In the genomic region with DNA sequence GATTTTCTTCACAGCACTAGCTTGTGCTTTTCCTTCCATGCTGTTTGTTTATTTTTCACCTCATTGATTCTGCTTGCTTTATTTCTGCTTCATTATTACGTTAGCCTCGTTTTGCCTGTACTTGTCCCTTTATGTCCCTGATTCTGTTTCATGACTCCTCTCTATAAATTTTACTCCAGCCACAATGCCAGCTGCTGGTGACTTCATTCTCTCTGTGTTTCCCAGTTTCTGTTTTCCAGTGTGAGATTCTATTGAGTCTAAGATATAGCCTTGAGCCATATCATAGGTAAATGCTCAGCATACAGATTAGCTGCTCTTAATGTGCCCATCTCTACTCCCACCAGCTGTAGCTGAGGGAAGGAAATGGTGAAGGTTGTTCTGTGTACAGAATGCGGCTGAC, we compare ENCODE assay signal across 15 cellular contexts.
"Had no signal": no experiment of that assay in that cellular context is flagged by ENCODE, and none has a peak within 500 bp of the region (broad histone marks: within the 10 kb centered on the region; RNA-seq: fewer than 3 reads in every experiment).

No MANE protein-coding gene starts in this region.

- ATAC-seq: left lung; natural killer cell; stimulated activated naive CD8-positive, alpha-beta T cell treated with anti-CD3 and anti-CD28 coated beads, Interleukin-15, Interleukin-2, amounts not matched to agents 100 U/mL and 50 U/mL, for 24 hours had no signal

- H3K27ac Mint-ChIP-seq: memory B cell, natural killer cell had no signal

- H3K36me3 Mint-ChIP-seq: memory B cell, natural killer cell had no signal

- DNase-seq: activated CD4-positive, alpha-beta T cell treated with anti-CD3 and anti-CD28 coated beads, Interleukin-2, amount 50 U/mL, for 48 hours; activated effector memory CD4-positive, alpha-beta T cell treated with Interleukin-2 at 50 U/mL for 16 hours; activated naive CD4-positive, alpha-beta T cell treated with anti-CD3 and anti-CD28 coated beads, Interleukin-2, amount 50 U/mL, for 16 hours; activated T-cell treated with anti-CD3 and anti-CD28 coated beads, Interleukin-2, amount 50 U/mL, for 1 hour; adrenal gland; hippocampal formation; kidney; left lung; natural killer cell; stimulated activated CD4-positive, alpha-beta T cell treated with anti-CD3 and anti-CD28 coated beads, Interleukin-4, amount 100 ng/mL, for 4 hours; stimulated activated CD8-positive, alpha-beta memory T cell treated with anti-CD3 and anti-CD28 coated beads, Interleukin-4, amount 100 ng/mL, for 48 hours; stimulated activated naive CD8-positive, alpha-beta T cell treated with anti-CD3 and anti-CD28 coated beads, Interleukin-15, Interleukin-2, amounts not matched to agents 100 U/mL and 50 U/mL, for 24 hours; transverse colon; WERI-Rb-1 had no signal

- H3K4me1 Mint-ChIP-seq: memory B cell had no signal

- H3K4me3 Mint-ChIP-seq: memory B cell, natural killer cell had no signal

- H3K9me3 Mint-ChIP-seq: memory B cell, natural killer cell had no signal
